ENCODE assay signal across 1 cellular context in the genomic region with DNA sequence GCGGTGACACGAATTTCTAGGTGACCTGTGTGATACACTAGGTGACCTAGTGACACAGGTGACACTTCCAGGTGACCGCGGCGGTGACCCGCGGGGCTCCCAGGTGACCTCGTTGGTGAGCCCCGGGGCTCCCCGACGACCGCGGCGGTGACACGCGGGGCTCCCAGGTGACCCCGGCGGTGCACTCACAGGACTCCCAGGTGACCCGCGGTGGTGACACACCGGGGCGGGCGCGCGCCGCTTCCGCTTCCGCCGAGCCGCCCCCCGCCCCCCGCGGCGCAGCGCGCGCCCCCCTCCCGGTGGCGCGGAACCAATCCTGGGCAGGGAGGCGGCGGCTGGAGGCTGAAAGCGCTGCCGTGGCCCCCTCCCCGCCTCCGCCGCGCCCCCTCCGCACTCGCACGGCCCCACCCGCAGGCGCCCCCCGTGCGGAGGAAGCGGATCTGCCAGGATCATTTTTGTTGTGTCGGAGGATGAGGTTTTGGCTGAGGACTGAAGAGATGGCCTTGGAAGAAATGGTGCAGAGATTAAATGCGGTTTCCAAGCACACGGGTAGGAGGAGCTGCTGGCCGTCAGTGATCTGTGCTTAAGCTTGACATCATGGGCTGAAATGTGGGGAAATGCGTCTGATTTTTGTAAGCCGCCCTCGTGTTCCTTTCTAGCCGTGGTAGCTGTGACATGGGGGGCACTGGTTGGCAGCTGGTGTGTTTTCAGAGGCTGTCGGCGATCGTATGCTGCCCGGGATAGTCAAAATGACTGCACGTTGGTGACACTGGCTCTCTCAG.
A peak's percentile ranks its signal among the peaks of the same experiment; 100 is the strongest.
TF ChIP-seq lines count a peak whose summit lies in the region.

A gene with protein sequence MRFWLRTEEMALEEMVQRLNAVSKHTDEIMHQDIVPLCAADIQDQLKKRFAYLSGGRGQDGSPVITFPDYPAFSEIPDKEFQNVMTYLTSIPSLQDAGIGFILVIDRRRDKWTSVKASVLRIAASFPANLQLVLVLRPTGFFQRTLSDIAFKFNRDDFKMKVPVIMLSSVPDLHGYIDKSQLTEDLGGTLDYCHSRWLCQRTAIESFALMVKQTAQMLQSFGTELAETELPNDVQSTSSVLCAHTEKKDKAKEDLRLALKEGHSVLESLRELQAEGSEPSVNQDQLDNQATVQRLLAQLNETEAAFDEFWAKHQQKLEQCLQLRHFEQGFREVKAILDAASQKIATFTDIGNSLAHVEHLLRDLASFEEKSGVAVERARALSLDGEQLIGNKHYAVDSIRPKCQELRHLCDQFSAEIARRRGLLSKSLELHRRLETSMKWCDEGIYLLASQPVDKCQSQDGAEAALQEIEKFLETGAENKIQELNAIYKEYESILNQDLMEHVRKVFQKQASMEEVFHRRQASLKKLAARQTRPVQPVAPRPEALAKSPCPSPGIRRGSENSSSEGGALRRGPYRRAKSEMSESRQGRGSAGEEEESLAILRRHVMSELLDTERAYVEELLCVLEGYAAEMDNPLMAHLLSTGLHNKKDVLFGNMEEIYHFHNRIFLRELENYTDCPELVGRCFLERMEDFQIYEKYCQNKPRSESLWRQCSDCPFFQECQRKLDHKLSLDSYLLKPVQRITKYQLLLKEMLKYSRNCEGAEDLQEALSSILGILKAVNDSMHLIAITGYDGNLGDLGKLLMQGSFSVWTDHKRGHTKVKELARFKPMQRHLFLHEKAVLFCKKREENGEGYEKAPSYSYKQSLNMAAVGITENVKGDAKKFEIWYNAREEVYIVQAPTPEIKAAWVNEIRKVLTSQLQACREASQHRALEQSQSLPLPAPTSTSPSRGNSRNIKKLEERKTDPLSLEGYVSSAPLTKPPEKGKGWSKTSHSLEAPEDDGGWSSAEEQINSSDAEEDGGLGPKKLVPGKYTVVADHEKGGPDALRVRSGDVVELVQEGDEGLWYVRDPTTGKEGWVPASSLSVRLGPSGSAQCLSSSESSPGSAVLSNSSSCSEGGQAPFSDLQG (plus strand): TSS at position 305 of the 782 bp plus-strand sequence. CDS start 166 bp downstream, at position 471.

TF ChIP-seq in HepG2, 621 proteins besides CTCF, POLR2A, EP300 and RAD21 (continued from another document):
- TF ChIP-seq EED (CRISPR knock-in tag; IDR thresholded peaks at IDR 0.05) (no peak), CBX1 (IDR thresholded peaks at IDR 0.05; ENCODE audit: low read depth) (no peak), RFX3 (CRISPR knock-in tag; IDR thresholded peaks at IDR 0.05) (no peak), PITX1 (CRISPR knock-in tag; IDR thresholded peaks at IDR 0.05) (0 out of 2 replicates have a peak, but pooled peaks have one; percentile 22), ZNF33B (CRISPR knock-in tag; IDR thresholded peaks at IDR 0.05) (no peak), SETDB1 (CRISPR knock-in tag; IDR thresholded peaks at IDR 0.05; ENCODE audit: borderline replicate concordance) (no peak), ZNF274 (CRISPR knock-in tag; IDR thresholded peaks at IDR 0.05) (no peak), ZNF570 (CRISPR knock-in tag; IDR thresholded peaks at IDR 0.05; ENCODE audit: borderline replicate concordance) (no peak), MED8 (CRISPR knock-in tag; IDR thresholded peaks at IDR 0.05; ENCODE audit: insufficient replicate concordance) (no peak), ARNTL (CRISPR knock-in tag; IDR thresholded peaks at IDR 0.05) (no peak)
